Comparison of ENCODE assay signal across 18 cellular contexts in genomic region chr12:106994579-106995220, GRCh38. TPM values are rescaled to one million over a fixed set of nuclear protein-coding genes. Genes with fewer than 3 reads are reported as not detected.
DNase-seq lines count a peak whose midpoint lies in the region; FAIRE-seq and TF ChIP-seq lines count a peak whose summit lies in the region.
"Had no signal": no experiment of that assay in that cellular context is flagged by ENCODE, and none has a peak within 500 bp of the region (broad histone marks: within the 10 kb centered on the region; RNA-seq: fewer than 3 reads in every experiment).

No MANE protein-coding gene starts in this region.

- H3K27me3 ChIP-seq in fibroblast of lung (ENCODE audit: control insufficient read depth, insufficient read depth, low read length) (no peaks in the 10 kb centered on the region), osteoblast (ENCODE audit: insufficient read depth, low read length) (no peaks in the 10 kb centered on the region)
- H3K27me3 ChIP-seq: heart left ventricle, ovary, spleen had no signal

- DNase-seq in AG08395 (ENCODE audit: low spot score) (peak; percentile 64), NCI-H226 (peak; percentile 42), fibroblast of lung (ENCODE audit: low read depth in 2 of 2) (peak; percentile 49 to 68), osteoblast (ENCODE audit: insufficient read length, low spot score, missing footprints) (peak; percentile 35), RCC 7860 (ENCODE audit: low spot score) (no peak), NCI-H1092 treated with DMSO at 0.1 percent for 48 hours (lab: John Stamatoyannopoulos, UW) (no peak)
- no peak for DNase-seq in NK-92 treated with Interleukin-12 subunit alpha and Interleukin-12 subunit beta, amount 100 ng/mL, for 24 hours (lab: John Stamatoyannopoulos, UW)
- no peak for DNase-seq in activated CD4-positive, alpha-beta T cell treated with anti-CD3 and anti-CD28 coated beads, Interleukin-2, amount 50 U/mL, for 48 hours
- DNase-seq: activated T-cell treated with anti-CD3 and anti-CD28 coated beads, Interleukin-2, amount 50 U/mL, for 4 hours; heart left ventricle; KG1; kidney; NCI-H1417 treated with DMSO at 0.1 percent for 48 hours; ovary; spleen; stimulated activated naive CD8-positive, alpha-beta T cell treated with anti-CD3 and anti-CD28 coated beads, Interleukin-15, Interleukin-2, amounts not matched to agents 100 U/mL and 50 U/mL, for 24 hours had no signal

- TF ChIP-seq CTCF in fibroblast of lung (conservative IDR thresholded peaks at IDR 0.05 in 1 of 2, IDR thresholded peaks at IDR 0.05 in 1 of 2; ENCODE audit: low read depth in 1 of 2, low read length in 2 of 2) (no peak), osteoblast (IDR thresholded peaks at IDR 0.05; ENCODE audit: extremely low read depth, low read depth, low read length) (no peak)

- no peak overlapping the region for H2AFZ ChIP-seq in fibroblast of lung (ENCODE audit: low read length)
- H2AFZ ChIP-seq in osteoblast (ENCODE audit: low read length), result no peak overlapping the region

- H4K20me1 ChIP-seq in fibroblast of lung (ENCODE audit: control insufficient read depth, extremely low read depth, insufficient read depth, low read length) (no peaks in the 10 kb centered on the region), osteoblast (ENCODE audit: insufficient read depth, low read length) (no peaks in the 10 kb centered on the region)

- H3K4me3 ChIP-seq in fibroblast of lung (replicated peaks in 1 of 4; ENCODE audit: control extremely low read depth in 1 of 4, insufficient read depth in 1 of 4, low read depth in 3 of 4, low read length in 4 of 4) (no peak overlapping the region), osteoblast (ENCODE audit: insufficient read depth, low read length) (no peak overlapping the region)
- H3K4me3 ChIP-seq: heart left ventricle, ovary, spleen had no signal

- H3K27ac ChIP-seq in fibroblast of lung (ENCODE audit: insufficient read depth, low read length), result peak overlapping the region; percentile 38
- H3K27ac ChIP-seq in osteoblast (ENCODE audit: low read depth, low read length), result no peak overlapping the region
- H3K27ac ChIP-seq: ovary had no signal

- FAIRE-seq in RCC 7860 (lab: Jason Lieb, UNC), result no peak
- FAIRE-seq: GM18507, kidney, TTC549 had no signal

- H3K9me3 ChIP-seq in fibroblast of lung (ENCODE audit: control insufficient read depth, insufficient read depth, low read depth, low read length) (no peaks in the 10 kb centered on the region), osteoblast (ENCODE audit: low read depth, low read length) (no peaks in the 10 kb centered on the region)
- H3K9me3 ChIP-seq: heart left ventricle, ovary, spleen had no signal

- H3K36me3 ChIP-seq in fibroblast of lung (ENCODE audit: control insufficient read depth, insufficient read depth, low read length) (no peaks in the 10 kb centered on the region), osteoblast (ENCODE audit: insufficient read depth, low read length) (peaks cover 9% of the 10 kb centered on the region)
- H3K36me3 ChIP-seq: ovary had no signal

- H3K9ac ChIP-seq in fibroblast of lung (ENCODE audit: insufficient read depth, low read length), result no peak overlapping the region

- H3K4me1 ChIP-seq in fibroblast of lung (ENCODE audit: control insufficient read depth, extremely low read depth, insufficient read depth, low read length) (peaks cover 4% of the 10 kb centered on the region), osteoblast (ENCODE audit: insufficient read depth, low read length) (peaks cover 8% of the 10 kb centered on the region)
- H3K4me1 ChIP-seq: heart left ventricle, spleen had no signal

- H3K79me2 ChIP-seq in fibroblast of lung (ENCODE audit: control insufficient read depth, insufficient read depth, low read length) (no peaks in the 10 kb centered on the region), osteoblast (ENCODE audit: insufficient read depth, low read length) (no peaks in the 10 kb centered on the region)

- H3K4me2 ChIP-seq in fibroblast of lung (ENCODE audit: extremely low read depth, insufficient read depth, low read length) (peak overlapping the region; percentile 66), osteoblast (ENCODE audit: insufficient read depth, low read length) (peak overlapping the region; percentile 16)

RNA-seq across cellular contexts. Expression of gene MTERF2, which starts 7.8 kb away (rescaled TPM):
- total RNA-seq in fibroblast of lung (6.2 and 7.3 TPM in 2 replicates), osteoblast (3.6 and 3.8 TPM in 2 replicates)
- 3.9 and 6.3 TPM in 2 replicates for polyA plus RNA-seq in fibroblast of lung
- 4.2 and 5.8 TPM in 2 replicates for polyA plus RNA-seq in fibroblast of lung (2012)
- not detected in 2 replicates for polyA minus RNA-seq in fibroblast of lung (ENCODE audit: low replicate concordance)

RNA-seq across cellular contexts. Expression of gene TMEM263, which starts 39.0 kb away (rescaled TPM):
- total RNA-seq in fibroblast of lung (81.7 and 97.9 TPM in 2 replicates), osteoblast (125 and 130 TPM in 2 replicates)
- 71.5 and 116 TPM in 2 replicates for polyA plus RNA-seq in fibroblast of lung
- polyA plus RNA-seq in fibroblast of lung (2012), result 65.0 and 102 TPM in 2 replicates
- polyA minus RNA-seq in fibroblast of lung (ENCODE audit: low replicate concordance), result 24.8 and 43.6 TPM in 2 replicates

Comparison
In these comparisons a context has a peak if more than half of its experiments do, and no peak if none do; other contexts are left out.
1. DNase-seq: peak in AG08395 (single experiment), NCI-H226 (single experiment), fibroblast of lung (2 of 2) and osteoblast (single experiment); none in NK-92 treated with Interleukin-12 subunit alpha and Interleukin-12 subunit beta, amount 100 ng/mL, for 24 hours (single experiment), RCC 7860 (single experiment), NCI-H1092 treated with DMSO at 0.1 percent for 48 hours (single experiment) and activated CD4-positive, alpha-beta T cell treated with anti-CD3 and anti-CD28 coated beads, Interleukin-2, amount 50 U/mL, for 48 hours (0 of 2).